Comparison of ENCODE assay signal across 1 cellular context in genomic region chr3:132029182-132029902, GRCh38.
TF ChIP-seq lines count a peak whose summit lies in the region.

No MANE protein-coding gene starts in this region.

TF ChIP-seq in K562, 482 proteins besides CTCF, POLR2A, EP300 and RAD21 (continued from another document):
- TF ChIP-seq TSHZ1 (CRISPR knock-in tag; IDR thresholded peaks at IDR 0.05) (no peak), DEAF1 (CRISPR knock-in tag; IDR thresholded peaks at IDR 0.05) (peak; percentile 64; the same call in 1 of the 2 replicates), CAMTA2 (CRISPR knock-in tag; conservative IDR thresholded peaks at IDR 0.05) (no peak), USF2 (CRISPR knock-in tag; IDR thresholded peaks at IDR 0.05) (no peak), ZBED1 (IDR thresholded peaks at IDR 0.05) (no peak), CTCFL (IDR thresholded peaks at IDR 0.05; ENCODE audit: borderline replicate concordance, insufficient read depth, low read depth, low read length, poor library complexity, severe bottlenecking) (peak; percentile 9), E2F6 (IDR thresholded peaks at IDR 0.05; ENCODE audit: borderline replicate concordance in 1 of 2, extremely low read depth in 1 of 2, insufficient read depth in 1 of 2, insufficient read length in 1 of 2, low read depth in 1 of 2, low read length in 1 of 2, poor library complexity in 1 of 2, severe bottlenecking in 1 of 2) (no peak), CBFA2T2 (conservative IDR thresholded peaks at IDR 0.05) (no peak), GABPB1 (CRISPR knock-in tag; IDR thresholded peaks at IDR 0.05) (no peak), MBD2 (IDR thresholded peaks at IDR 0.05; ENCODE audit: borderline replicate concordance, low read depth) (no peak), HMG20A (CRISPR knock-in tag; conservative IDR thresholded peaks at IDR 0.05) (no peak), POLR3A (IDR thresholded peaks at IDR 0.05; ENCODE audit: borderline replicate concordance, extremely low read depth, insufficient read depth, insufficient read length) (no peak), SMC3 (conservative IDR thresholded peaks at IDR 0.05; ENCODE audit: insufficient read depth, low read depth, low read length) (peak; percentile 42; the same call in 1 of the 2 replicates), ATF3 (IDR thresholded peaks at IDR 0.05) (no peak), ATF3 (CRISPR knock-in tag; conservative IDR thresholded peaks at IDR 0.05) (no peak), ZNF764 (CRISPR knock-in tag; IDR thresholded peaks at IDR 0.05; ENCODE audit: low read depth) (no peak)
